In genomic region chr11:110376711-110377324, GRCh38 we compare ENCODE assay signal across 8 cellular contexts. TPM values are rescaled to one million over a fixed set of nuclear protein-coding genes. Genes with fewer than 3 reads are reported as not detected.
A peak's percentile ranks its signal among the peaks of the same experiment; 100 is the strongest.
DNase-seq lines count a peak whose midpoint lies in the region; ATAC-seq, FAIRE-seq and TF ChIP-seq lines count a peak whose summit lies in the region.

No MANE protein-coding gene starts in this region.

- TF ChIP-seq POLR2A in erythroblast (IDR thresholded peaks at IDR 0.05; ENCODE audit: low read length), result no peak

- DNase-seq in NCI-H1694 treated with DMSO at 0.1 percent for 48 hours (lab: John Stamatoyannopoulos, UW) (peak; percentile 27), NCI-H1694 (lab: John Stamatoyannopoulos, UW) (no peak), NCI-H2081 (lab: John Stamatoyannopoulos, UW) (peak; percentile 88 to 93), erythroblast (lab: John Stamatoyannopoulos, UW) (peak; percentile 43 to 68), mucosa of gallbladder (ENCODE audit: low spot score) (peak; percentile 57)

- peak; percentile 83 for FAIRE-seq in TTC549 (lab: Jason Lieb, UNC)

- ATAC-seq in HG02571 (IDR thresholded peaks at IDR 0.05; ENCODE audit: unreplicated experiment) (peak; percentile 25), HG02852 (IDR thresholded peaks at IDR 0.05; ENCODE audit: unreplicated experiment) (no peak)

RNA-seq across cellular contexts. Expression of gene FDX1, which starts 52.9 kb away (rescaled TPM):
- 18.1 TPM for total RNA-seq in mucosa of gallbladder
